Comparison of ENCODE assay signal across 8 cellular contexts in the genomic region with DNA sequence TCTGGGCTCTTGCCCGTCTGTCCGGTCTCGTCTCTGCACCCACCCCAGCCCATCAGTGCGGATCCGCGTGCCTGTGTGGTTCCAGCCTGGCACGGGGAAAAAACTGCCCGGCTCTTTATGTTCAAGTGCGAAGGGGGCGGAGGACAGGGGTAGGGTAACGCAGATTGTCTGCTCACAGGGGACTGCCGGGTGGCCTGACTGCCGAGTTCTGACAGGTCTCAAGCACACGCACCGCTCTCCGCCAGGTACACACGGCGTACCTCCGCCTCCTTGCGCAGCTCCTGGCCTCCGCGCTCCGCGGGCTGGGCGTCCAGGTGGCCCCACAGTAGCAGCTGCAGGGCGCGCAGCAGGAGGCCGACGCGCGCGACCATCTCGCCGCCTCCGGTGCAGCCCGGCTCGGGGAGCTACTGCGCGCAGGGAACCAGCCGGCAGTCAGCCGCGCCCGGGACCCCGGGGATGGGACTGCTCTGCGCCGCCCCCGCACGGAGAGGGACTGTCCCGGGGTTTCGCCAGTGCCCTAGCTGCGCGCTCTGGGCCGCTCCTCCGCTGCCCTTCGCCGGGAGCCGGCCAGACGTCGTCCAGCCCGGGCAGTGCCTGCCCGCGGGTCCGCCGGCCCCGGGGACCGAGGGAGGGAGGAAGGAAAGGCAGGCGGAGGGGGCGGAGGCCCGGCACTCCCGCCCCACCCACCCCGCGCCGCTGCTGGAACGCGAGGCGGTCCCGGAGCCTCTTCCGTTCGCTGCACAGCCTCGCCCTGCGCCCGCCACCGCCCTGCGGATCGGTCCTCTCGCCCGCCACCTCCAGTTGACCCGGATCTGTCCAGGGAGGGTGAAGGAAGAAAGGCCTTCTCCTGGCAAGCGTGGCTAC. TPM values are rescaled to one million over a fixed set of nuclear protein-coding genes. Genes with fewer than 3 reads are reported as not detected.
DNase-seq lines count a peak whose midpoint lies in the region; ATAC-seq, FAIRE-seq and TF ChIP-seq lines count a peak whose summit lies in the region.

A gene with protein sequence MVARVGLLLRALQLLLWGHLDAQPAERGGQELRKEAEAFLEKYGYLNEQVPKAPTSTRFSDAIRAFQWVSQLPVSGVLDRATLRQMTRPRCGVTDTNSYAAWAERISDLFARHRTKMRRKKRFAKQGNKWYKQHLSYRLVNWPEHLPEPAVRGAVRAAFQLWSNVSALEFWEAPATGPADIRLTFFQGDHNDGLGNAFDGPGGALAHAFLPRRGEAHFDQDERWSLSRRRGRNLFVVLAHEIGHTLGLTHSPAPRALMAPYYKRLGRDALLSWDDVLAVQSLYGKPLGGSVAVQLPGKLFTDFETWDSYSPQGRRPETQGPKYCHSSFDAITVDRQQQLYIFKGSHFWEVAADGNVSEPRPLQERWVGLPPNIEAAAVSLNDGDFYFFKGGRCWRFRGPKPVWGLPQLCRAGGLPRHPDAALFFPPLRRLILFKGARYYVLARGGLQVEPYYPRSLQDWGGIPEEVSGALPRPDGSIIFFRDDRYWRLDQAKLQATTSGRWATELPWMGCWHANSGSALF (minus strand): TSS at position 635 of the 864 bp plus-strand sequence. CDS start 264 bp downstream, at position 371.

- H3K9me3 Mint-ChIP-seq in activated naive CD4-positive, alpha-beta T cell treated with anti-CD3 and anti-CD28 coated beads for 36 hours = no peaks in the 10 kb centered on the region

- H3K4me3 ChIP-seq in GM06990 (replicated peaks; ENCODE audit: low read depth, low read length) (peak within 1 kb of the TSS; percentile 44), pancreas (peak within 1 kb of the TSS; percentile 33 to 64 (median 39))

- H3K36me3 ChIP-seq in GM06990 (ENCODE audit: control insufficient read depth, insufficient read depth, low read length) (no peaks in the 10 kb centered on the region), pancreas (no peaks in the 10 kb centered on the region)

- peaks cover 0 to 4% (median 0%) of the 10 kb centered on the region in 3 donors for H3K4me1 ChIP-seq in pancreas

- FAIRE-seq in pancreas (lab: Jason Lieb, UNC) = no peak

- peaks cover 27% of the 10 kb centered on the region for H3K4me1 Mint-ChIP-seq in activated naive CD4-positive, alpha-beta T cell treated with anti-CD3 and anti-CD28 coated beads for 36 hours (ENCODE audit: low read depth)

- TF ChIP-seq CTCF in GM06990 (IDR thresholded peaks at IDR 0.05; ENCODE audit: insufficient read depth, low read length, poor library complexity, severe bottlenecking) = no peak
- no peak for TF ChIP-seq CTCF in pancreas (IDR thresholded peaks at IDR 0.05)

- peaks cover 21% of the 10 kb centered on the region for H3K27me3 Mint-ChIP-seq in activated naive CD4-positive, alpha-beta T cell treated with anti-CD3 and anti-CD28 coated beads for 36 hours (ENCODE audit: low read depth)

- H3K36me3 Mint-ChIP-seq in activated naive CD4-positive, alpha-beta T cell treated with anti-CD3 and anti-CD28 coated beads for 36 hours (ENCODE audit: low read depth) = no peaks in the 10 kb centered on the region

- no peak within 1 kb of the TSS for H3K27ac ChIP-seq in pancreas

- no peak within 1 kb of the TSS for H3K27ac Mint-ChIP-seq in activated naive CD4-positive, alpha-beta T cell treated with anti-CD3 and anti-CD28 coated beads for 36 hours

- DNase-seq in GM06990 (ENCODE audit: extremely low read depth, insufficient read length) (no peak), NCI-H69 (lab: John Stamatoyannopoulos, UW) (peak; percentile 81), Right ventricle myocardium superior (peak; percentile 73), pancreas (peak in 3 of 6 donors; percentile 38 to 73 (median 73)), SW 1271 (lab: John Stamatoyannopoulos, UW) (no peak), pons (ENCODE audit: low spot score) (no peak)
- peak; percentile 44 for DNase-seq in activated naive CD4-positive, alpha-beta T cell treated with anti-CD3 and anti-CD28 coated beads for 36 hours

- CTCF ChIA-PET in activated naive CD4-positive, alpha-beta T cell treated with anti-CD3 and anti-CD28 coated beads for 36 hours (lab: Charles Lee) = interaction anchor here (0.6 to 7.2 kb wide), 7 partner anchors 10 to 56 kb away, joined by 3 to 51 read pairs (median 5); a partner anchor contains a TSS

- intact Hi-C loops in activated naive CD4-positive, alpha-beta T cell treated with anti-CD3 and anti-CD28 coated beads for 36 hours (cut with micrococcal nuclease) = no loop called here
- intact Hi-C loops in Right ventricle myocardium superior (cut with DNase I) (no loop called here), pancreas (cut with DNase I) (no loop called here)

- WGBS in pancreas, 2 donors = 1 to 2% methylated on average over 36 to 89 of the region's 89 CpGs

- H3K27me3 ChIP-seq in GM06990 (replicated peaks; ENCODE audit: control insufficient read depth, insufficient read depth, low read length) = peaks cover 5% of the 10 kb centered on the region
- peaks cover 0 to 2% (median 0%) of the 10 kb centered on the region in 4 donors for H3K27me3 ChIP-seq in pancreas

- no peaks in the 10 kb centered on the region for H3K9me3 ChIP-seq in pancreas

- peak within 1 kb of the TSS; percentile 73 for H3K4me3 Mint-ChIP-seq in activated naive CD4-positive, alpha-beta T cell treated with anti-CD3 and anti-CD28 coated beads for 36 hours

- peak; percentile 73 for ATAC-seq in Right ventricle myocardium superior (ENCODE audit: poor library complexity)
- ATAC-seq in pancreas = peak; percentile 67 to 81 (median 70)
- ATAC-seq in GM21515 (IDR thresholded peaks at IDR 0.05; ENCODE audit: unreplicated experiment) = no peak

RNA-seq across cellular contexts. Expression of the gene that starts here (rescaled TPM):
- under 1 TPM; 0.19 to 0.35 TPM for total RNA-seq in activated naive CD4-positive, alpha-beta T cell treated with anti-CD3 and anti-CD28 coated beads for 36 hours
- total RNA-seq in Right ventricle myocardium superior (1.2 TPM), pancreas (1 to 10 TPM in 2 of 6 donors, under 1 TPM in 4; 0.20 to 2.5 (median 0.78) TPM)
- 1 to 10 TPM; 3.0 to 3.8 TPM for polyA plus RNA-seq in pancreas

Comparison
In these comparisons a context has a peak if more than half of its experiments do, and no peak if none do; other contexts are left out.
1. Peak in DNase-seq in activated naive CD4-positive, alpha-beta T cell treated with anti-CD3 and anti-CD28 coated beads for 36 hours; RNA of the gene not detected or under 1 TPM.
2. DNase-seq: peak in NCI-H69 (single experiment) and Right ventricle myocardium superior (single experiment); none in GM06990 (single experiment), SW 1271 (0 of 2) and pons (single experiment).